25 cellular contexts compared by ENCODE assay signal in genomic region chr6:160412993-160413392, GRCh38.
DNase-seq lines count a peak whose midpoint lies in the region; ATAC-seq and TF ChIP-seq lines count a peak whose summit lies in the region.
"Had no signal": no experiment of that assay in that cellular context is flagged by ENCODE, and none has a peak within 500 bp of the region (broad histone marks: within the 10 kb centered on the region; RNA-seq: fewer than 3 reads in every experiment).

No MANE protein-coding gene starts in this region.

- no peaks in the 10 kb centered on the region for H3K9me3 ChIP-seq in psoas muscle
- H3K9me3 ChIP-seq: BE2C, BLaER1 had no signal

- no peaks in the 10 kb centered on the region for H3K4me1 ChIP-seq in psoas muscle
- H3K4me1 ChIP-seq: BE2C, BLaER1 had no signal

- TF ChIP-seq CTCF in fibroblast of villous mesenchyme (IDR thresholded peaks at IDR 0.05; ENCODE audit: insufficient read depth, low read depth, low read length), result no peak
- no peak for TF ChIP-seq CTCF in psoas muscle (IDR thresholded peaks at IDR 0.05)

- H3K4me3 Mint-ChIP-seq in stimulated activated naive CD8-positive, alpha-beta T cell treated with anti-CD3 and anti-CD28 coated beads, Interleukin-15, amount 100 ng/mL, for 72 hours, result no peak overlapping the region
- H3K4me3 Mint-ChIP-seq: CD14-positive monocyte; CD4-positive, alpha-beta memory T cell; CD4-positive, CD25-positive, alpha-beta regulatory T cell; CD8-positive, alpha-beta memory T cell had no signal

- intact Hi-C loops in psoas muscle (cut with DNase I), result no loop called here

- H3K9me3 Mint-ChIP-seq in stimulated activated naive CD8-positive, alpha-beta T cell treated with anti-CD3 and anti-CD28 coated beads, Interleukin-15, amount 100 ng/mL, for 72 hours, result peaks cover 0 to 8% of the 10 kb centered on the region in 2 donors
- H3K9me3 Mint-ChIP-seq: CD4-positive, CD25-positive, alpha-beta regulatory T cell; CD8-positive, alpha-beta memory T cell had no signal

- H3K4me3 ChIP-seq in fibroblast of villous mesenchyme (ENCODE audit: low read depth, low read length), result no peak overlapping the region
- H3K4me3 ChIP-seq in psoas muscle, result no peak overlapping the region
- H3K4me3 ChIP-seq: BLaER1, GM12878 had no signal

- peaks cover 0 to 23% of the 10 kb centered on the region in 2 donors for H3K36me3 ChIP-seq in psoas muscle (ENCODE audit: insufficient read depth in 1 of 2, low read depth in 1 of 2)
- H3K36me3 ChIP-seq: BE2C, BLaER1 had no signal

- H3K27me3 Mint-ChIP-seq in stimulated activated naive CD8-positive, alpha-beta T cell treated with anti-CD3 and anti-CD28 coated beads, Interleukin-15, amount 100 ng/mL, for 72 hours, result peaks cover 35% of the 10 kb centered on the region

- H3K4me1 Mint-ChIP-seq in stimulated activated naive CD8-positive, alpha-beta T cell treated with anti-CD3 and anti-CD28 coated beads, Interleukin-15, amount 100 ng/mL, for 72 hours, result no peaks in the 10 kb centered on the region
- H3K4me1 Mint-ChIP-seq: CD14-positive monocyte; CD4-positive, alpha-beta memory T cell; CD4-positive, CD25-positive, alpha-beta regulatory T cell; CD8-positive, alpha-beta memory T cell had no signal

- H3K27me3 ChIP-seq in psoas muscle (ENCODE audit: insufficient read depth in 3 of 3, low read length in 2 of 3), result no peaks in the 10 kb centered on the region
- H3K27me3 ChIP-seq: BE2C, BLaER1 had no signal

- no peak overlapping the region for H3K27ac Mint-ChIP-seq in stimulated activated naive CD8-positive, alpha-beta T cell treated with anti-CD3 and anti-CD28 coated beads, Interleukin-15, amount 100 ng/mL, for 72 hours
- H3K27ac Mint-ChIP-seq: CD14-positive monocyte; CD4-positive, alpha-beta memory T cell; CD4-positive, CD25-positive, alpha-beta regulatory T cell; CD8-positive, alpha-beta memory T cell had no signal

- 58 to 85% (median 76%) methylated on average over 2 of the region's 2 CpGs for WGBS in psoas muscle, 3 donors

- ATAC-seq in psoas muscle (peak; percentile 30 to 70 (median 58)), SK-N-SH treated with all-trans-retinoic acid at 6 μM for 48 hours (no peak)
- no peak for ATAC-seq in stimulated activated naive CD8-positive, alpha-beta T cell treated with anti-CD3 and anti-CD28 coated beads, Interleukin-15, amount 100 ng/mL, for 72 hours
- ATAC-seq: GM12878 had no signal

- DNase-seq in amniotic epithelial cell (ENCODE audit: low read depth), result peak; percentile 60
- peak; percentile 55 for DNase-seq in fibroblast of villous mesenchyme (ENCODE audit: low read depth)
- no peak for DNase-seq in psoas muscle
- DNase-seq in kidney glomerular epithelial cell (lab: John Stamatoyannopoulos, UW), result no peak
- no peak for DNase-seq in HuH-7.5 (ENCODE audit: low spot score)
- no peak for DNase-seq in stimulated activated naive CD8-positive, alpha-beta T cell treated with anti-CD3 and anti-CD28 coated beads, Interleukin-15, amount 100 ng/mL, for 72 hours
- DNase-seq: 8988T; ACHN; BE2C; C1 segment of cervical spinal cord; CD4-positive, alpha-beta memory T cell; CD4-positive, CD25-positive, alpha-beta regulatory T cell; CD8-positive, alpha-beta memory T cell; COR-L47; DMS 273 treated with DMSO at 0.1 percent for 48 hours; DMS153; DMS53; DMS79; DND-41; EL; GDM1 had no signal

- no peak overlapping the region for H3K27ac ChIP-seq in psoas muscle
- H3K27ac ChIP-seq: BLaER1 had no signal

TF ChIP-seq in SK-N-SH treated with all-trans-retinoic acid at 6 μM for 48 hours, 23 proteins besides CTCF, POLR2A, EP300 and RAD21:
- no peak for TF ChIP-seq ZFP30 (CRISPR knock-in tag; IDR thresholded peaks at IDR 0.05)
- TF ChIP-seq GLIS3 (CRISPR knock-in tag; IDR thresholded peaks at IDR 0.05), result no peak
- TF ChIP-seq ARNTL (CRISPR knock-in tag; IDR thresholded peaks at IDR 0.05; ENCODE audit: borderline replicate concordance, low read depth), result no peak
- TF ChIP-seq TOX (CRISPR knock-in tag; IDR thresholded peaks at IDR 0.05; ENCODE audit: borderline replicate concordance), result no peak
- TF ChIP-seq ISL1 (CRISPR knock-in tag; IDR thresholded peaks at IDR 0.05), result no peak
- TF ChIP-seq TSHZ2 (CRISPR knock-in tag; IDR thresholded peaks at IDR 0.05), result no peak
- TF ChIP-seq PPARA (CRISPR knock-in tag; IDR thresholded peaks at IDR 0.05; ENCODE audit: borderline replicate concordance), result no peak
- no peak for TF ChIP-seq RARB (CRISPR knock-in tag; IDR thresholded peaks at IDR 0.05)
- TF ChIP-seq PATZ1 (CRISPR knock-in tag; IDR thresholded peaks at IDR 0.05; ENCODE audit: borderline replicate concordance), result no peak
- no peak for TF ChIP-seq ZFP3 (CRISPR knock-in tag; IDR thresholded peaks at IDR 0.05)

Comparison
In these comparisons a context has a peak if more than half of its experiments do, and no peak if none do; other contexts are left out.
1. DNase-seq: peak in amniotic epithelial cell (single experiment) and fibroblast of villous mesenchyme (single experiment); none in psoas muscle (0 of 2), kidney glomerular epithelial cell (single experiment), HuH-7.5 (single experiment) and stimulated activated naive CD8-positive, alpha-beta T cell treated with anti-CD3 and anti-CD28 coated beads, Interleukin-15, amount 100 ng/mL, for 72 hours (0 of 2).
2. ATAC-seq: peak in psoas muscle (4 of 4); none in stimulated activated naive CD8-positive, alpha-beta T cell treated with anti-CD3 and anti-CD28 coated beads, Interleukin-15, amount 100 ng/mL, for 72 hours (single experiment) and SK-N-SH treated with all-trans-retinoic acid at 6 μM for 48 hours (single experiment).